In genomic region chr4:6701371-6701770, GRCh38 we compare ENCODE assay signal across 8 cellular contexts. TPM values are rescaled to one million over a fixed set of nuclear protein-coding genes. Genes with fewer than 3 reads are reported as not detected.
DNase-seq lines count a peak whose midpoint lies in the region; ATAC-seq, FAIRE-seq and TF ChIP-seq lines count a peak whose summit lies in the region.

No MANE protein-coding gene starts in this region.

- H3K4me1 Mint-ChIP-seq in CD4-positive, alpha-beta T cell (ENCODE audit: low read depth), result peaks cover 69% of the 10 kb centered on the region
- no peaks in the 10 kb centered on the region for H3K4me1 Mint-ChIP-seq in GM23338
- peaks cover 79% of the 10 kb centered on the region for H3K4me1 Mint-ChIP-seq in activated CD4-positive, alpha-beta memory T cell treated with anti-CD3 and anti-CD28 coated beads, Interleukin-2, amount 10 ng/mL, durations not matched to agents 7 days and 5 days
- H3K4me1 Mint-ChIP-seq in activated T-helper 1 cell treated with anti-CD3 and anti-CD28 coated beads, Interleukin-12 subunit alpha, Interleukin-12 subunit beta, Interleukin-2, Interleukin-4 antibody, amounts not matched to agents 30 ng/mL and 10 ng/mL and 1 ng/mL, durations not matched to agents 14 hours and 24 hours and 36 hours (ENCODE audit: low read depth), result peaks cover 55% of the 10 kb centered on the region

- no peaks in the 10 kb centered on the region for H3K9me3 ChIP-seq in CD4-positive, alpha-beta T cell (ENCODE audit: control insufficient read depth, low read length)

- peaks cover 63% of the 10 kb centered on the region for H3K36me3 Mint-ChIP-seq in CD4-positive, alpha-beta T cell (ENCODE audit: low read depth)
- H3K36me3 Mint-ChIP-seq in GM23338 (ENCODE audit: low read depth), result peaks cover 55% of the 10 kb centered on the region
- H3K36me3 Mint-ChIP-seq in activated CD4-positive, alpha-beta memory T cell treated with anti-CD3 and anti-CD28 coated beads, Interleukin-2, amount 10 ng/mL, durations not matched to agents 7 days and 5 days (ENCODE audit: low read depth), result peaks cover 70% of the 10 kb centered on the region
- H3K36me3 Mint-ChIP-seq in activated T-helper 1 cell treated with anti-CD3 and anti-CD28 coated beads, Interleukin-12 subunit alpha, Interleukin-12 subunit beta, Interleukin-2, Interleukin-4 antibody, amounts not matched to agents 30 ng/mL and 10 ng/mL and 1 ng/mL, durations not matched to agents 14 hours and 24 hours and 36 hours (ENCODE audit: low read depth), result peaks cover 32% of the 10 kb centered on the region

- no peak overlapping the region for H3K4me2 ChIP-seq in GM23338

- H3K4me3 Mint-ChIP-seq in CD4-positive, alpha-beta T cell, result no peak overlapping the region
- H3K4me3 Mint-ChIP-seq in GM23338, result no peak overlapping the region
- no peak overlapping the region for H3K4me3 Mint-ChIP-seq in activated CD4-positive, alpha-beta memory T cell treated with anti-CD3 and anti-CD28 coated beads, Interleukin-2, amount 10 ng/mL, durations not matched to agents 7 days and 5 days
- no peak overlapping the region for H3K4me3 Mint-ChIP-seq in activated T-helper 1 cell treated with anti-CD3 and anti-CD28 coated beads, Interleukin-12 subunit alpha, Interleukin-12 subunit beta, Interleukin-2, Interleukin-4 antibody, amounts not matched to agents 30 ng/mL and 10 ng/mL and 1 ng/mL, durations not matched to agents 14 hours and 24 hours and 36 hours

- FAIRE-seq in H54 (lab: Jason Lieb, UNC), result no peak

- H3K4me1 ChIP-seq in GM23338 (ENCODE audit: insufficient read depth), result no peaks in the 10 kb centered on the region

- H3K27me3 Mint-ChIP-seq in CD4-positive, alpha-beta T cell, result no peaks in the 10 kb centered on the region
- peaks cover 6% of the 10 kb centered on the region for H3K27me3 Mint-ChIP-seq in GM23338 (ENCODE audit: insufficient read depth, low read depth, poor library complexity)
- H3K27me3 Mint-ChIP-seq in activated CD4-positive, alpha-beta memory T cell treated with anti-CD3 and anti-CD28 coated beads, Interleukin-2, amount 10 ng/mL, durations not matched to agents 7 days and 5 days, result no peaks in the 10 kb centered on the region
- no peaks in the 10 kb centered on the region for H3K27me3 Mint-ChIP-seq in activated T-helper 1 cell treated with anti-CD3 and anti-CD28 coated beads, Interleukin-12 subunit alpha, Interleukin-12 subunit beta, Interleukin-2, Interleukin-4 antibody, amounts not matched to agents 30 ng/mL and 10 ng/mL and 1 ng/mL, durations not matched to agents 14 hours and 24 hours and 36 hours (ENCODE audit: insufficient read depth)

- no peaks in the 10 kb centered on the region for H3K9me3 Mint-ChIP-seq in CD4-positive, alpha-beta T cell
- peaks cover 14% of the 10 kb centered on the region for H3K9me3 Mint-ChIP-seq in GM23338
- no peaks in the 10 kb centered on the region for H3K9me3 Mint-ChIP-seq in activated CD4-positive, alpha-beta memory T cell treated with anti-CD3 and anti-CD28 coated beads, Interleukin-2, amount 10 ng/mL, durations not matched to agents 7 days and 5 days
- H3K9me3 Mint-ChIP-seq in activated T-helper 1 cell treated with anti-CD3 and anti-CD28 coated beads, Interleukin-12 subunit alpha, Interleukin-12 subunit beta, Interleukin-2, Interleukin-4 antibody, amounts not matched to agents 30 ng/mL and 10 ng/mL and 1 ng/mL, durations not matched to agents 14 hours and 24 hours and 36 hours, result no peaks in the 10 kb centered on the region

- H3K4me3 ChIP-seq in GM23338 (no peak overlapping the region), kidney epithelial cell (ENCODE audit: low read depth, low read length) (no peak overlapping the region)

- no peak overlapping the region for H3K27ac ChIP-seq in CD4-positive, alpha-beta T cell (ENCODE audit: low read depth, low read length)
- H3K27ac ChIP-seq in GM23338 (ENCODE audit: low read depth), result no peak overlapping the region

- H4K20me1 ChIP-seq in GM23338 (replicated peaks; ENCODE audit: insufficient read depth), result peaks cover 8% of the 10 kb centered on the region; the same call in 1 of the 2 replicates

- no peaks in the 10 kb centered on the region for H3F3A ChIP-seq in GM23338 (replicated peaks; ENCODE audit: low read depth)

- peak; percentile 30 for ATAC-seq in CD4-positive, alpha-beta T cell (ENCODE audit: poor library complexity)
- ATAC-seq in GM23338 (peak; percentile 100), HG03342 (IDR thresholded peaks at IDR 0.05; ENCODE audit: unreplicated experiment) (no peak)

- POLR2A ChIA-PET in CD4-positive, alpha-beta T cell (lab: Charles Lee), result interaction anchor here (0.7 to 9.9 kb wide), 4 partner anchors 11 to 208 kb away, joined by 3 to 245 read pairs (median 16); partner anchors contain the start of gene TBC1D14
- POLR2A ChIA-PET in activated CD4-positive, alpha-beta memory T cell treated with anti-CD3 and anti-CD28 coated beads, Interleukin-2, amount 10 ng/mL, durations not matched to agents 7 days and 5 days (lab: Charles Lee), result interaction anchor here (0.7 to 12.3 kb wide), 5 partner anchors 9 to 61 kb away, joined by 3 to 253 read pairs (median 4); partner anchors contain the start of genes MRFAP1, MRFAP1L1 and S100P

- H3K27me3 ChIP-seq in CD4-positive, alpha-beta T cell (ENCODE audit: control insufficient read depth, insufficient read depth, low read length), result no peaks in the 10 kb centered on the region
- no peaks in the 10 kb centered on the region for H3K27me3 ChIP-seq in GM23338 (ENCODE audit: insufficient read depth)
- H3K27me3 ChIP-seq in kidney epithelial cell (ENCODE audit: control insufficient read depth, insufficient read depth, low read length), result no peaks in the 10 kb centered on the region

- H3K79me2 ChIP-seq in GM23338 (replicated peaks; ENCODE audit: insufficient read depth), result peaks cover 38% of the 10 kb centered on the region

- no peak overlapping the region for H2AFZ ChIP-seq in GM23338

- H3K27ac Mint-ChIP-seq in CD4-positive, alpha-beta T cell, result no peak overlapping the region
- H3K27ac Mint-ChIP-seq in GM23338, result no peak overlapping the region
- no peak overlapping the region for H3K27ac Mint-ChIP-seq in activated CD4-positive, alpha-beta memory T cell treated with anti-CD3 and anti-CD28 coated beads, Interleukin-2, amount 10 ng/mL, durations not matched to agents 7 days and 5 days
- H3K27ac Mint-ChIP-seq in activated T-helper 1 cell treated with anti-CD3 and anti-CD28 coated beads, Interleukin-12 subunit alpha, Interleukin-12 subunit beta, Interleukin-2, Interleukin-4 antibody, amounts not matched to agents 30 ng/mL and 10 ng/mL and 1 ng/mL, durations not matched to agents 14 hours and 24 hours and 36 hours, result no peak overlapping the region

- peak in 6 of 10 experiments; percentile 25 to 50 (median 36) for DNase-seq in CD4-positive, alpha-beta T cell
- peak; percentile 96 for DNase-seq in GM23338 (ENCODE audit: low spot score)
- peak; percentile 57 for DNase-seq in activated CD4-positive, alpha-beta memory T cell treated with anti-CD3 and anti-CD28 coated beads, Interleukin-2, amount 10 ng/mL, durations not matched to agents 7 days and 5 days
- DNase-seq in kidney epithelial cell (ENCODE audit: low read depth), result no peak
- DNase-seq in NCI-H2227 treated with DMSO at 0.1 percent for 48 hours (lab: John Stamatoyannopoulos, UW), result no peak
- DNase-seq in H54 (ENCODE audit: insufficient read length, low spot score), result no peak
- no peak for DNase-seq in activated T-helper 1 cell treated with anti-CD3 and anti-CD28 coated beads, Interleukin-12 subunit alpha, Interleukin-12 subunit beta, Interleukin-2, Interleukin-4 antibody, amounts not matched to agents 30 ng/mL and 10 ng/mL and 1 ng/mL, durations not matched to agents 14 hours and 24 hours and 36 hours (ENCODE audit: low spot score)

- CTCF ChIA-PET in CD4-positive, alpha-beta T cell (lab: Charles Lee), result interaction anchor here (1.1 to 4.1 kb wide), 4 partner anchors 10 to 26 kb away, joined by 3 to 32 read pairs (median 5); a partner anchor contains a TSS
- CTCF ChIA-PET in activated CD4-positive, alpha-beta memory T cell treated with anti-CD3 and anti-CD28 coated beads, Interleukin-2, amount 10 ng/mL, durations not matched to agents 7 days and 5 days (lab: Charles Lee), result interaction anchor here (0.7 to 6.0 kb wide), 10 partner anchors 9 to 306 kb away, joined by 3 to 70 read pairs (median 4); partner anchors contain the start of genes BLOC1S4 and MRFAP1L1

- no peak for TF ChIP-seq POLR2A in H54 (IDR thresholded peaks at IDR 0.05; ENCODE audit: low read depth, low read length)

- intact Hi-C loops in CD4-positive, alpha-beta T cell (cut with DNase I, micrococcal nuclease), result no loop called here
- intact Hi-C loops in activated T-helper 1 cell treated with anti-CD3 and anti-CD28 coated beads, Interleukin-12 subunit alpha, Interleukin-12 subunit beta, Interleukin-2, Interleukin-4 antibody, amounts not matched to agents 30 ng/mL and 10 ng/mL and 1 ng/mL, durations not matched to agents 14 hours and 24 hours and 36 hours (cut with micrococcal nuclease), result loop anchor here (10.0 kb wide), 1 partner anchor 1263 kb away; no protein-coding TSS in a partner anchor

- H3K9me2 ChIP-seq in GM23338 (ENCODE audit: insufficient read depth), result no peaks in the 10 kb centered on the region

- H3K36me3 ChIP-seq in GM23338 (ENCODE audit: insufficient read depth) (peaks cover 7% of the 10 kb centered on the region; the same call in 1 of the 2 replicates), kidney epithelial cell (ENCODE audit: control insufficient read depth, insufficient read depth, low read length) (no peaks in the 10 kb centered on the region)

- peak; percentile 22 for TF ChIP-seq CTCF in CD4-positive, alpha-beta T cell (IDR thresholded peaks at IDR 0.05)
- TF ChIP-seq CTCF in GM23338 (conservative IDR thresholded peaks at IDR 0.05; ENCODE audit: low read depth in 2 of 2) (peak; percentile 87 to 91), kidney epithelial cell (IDR thresholded peaks at IDR 0.05; ENCODE audit: insufficient read depth, low read length, poor library complexity, severe bottlenecking) (peak; percentile 28)

RNA-seq across cellular contexts. Expression of gene S100P, which starts 7.7 kb away (rescaled TPM):
- total RNA-seq in CD4-positive, alpha-beta T cell, result 1 to 10 TPM in 1 of 2 experiments, under 1 TPM in 1; 0.58 to 2.8 TPM
- total RNA-seq in GM23338 (2014; rRNA removed; shearing (Covaris generic)), result 0.43 TPM in 1 of 2 replicates, not detected in the other
- 0.32 TPM in 1 of 2 replicates, not detected in the other for polyA plus RNA-seq in GM23338 (2016; fragmentation: Nextera tagmentation; extraction: Ambion mirVana)
- 100 to 1,000 TPM; 165 to 176 TPM for total RNA-seq in activated CD4-positive, alpha-beta memory T cell treated with anti-CD3 and anti-CD28 coated beads, Interleukin-2, amount 10 ng/mL, durations not matched to agents 7 days and 5 days
- total RNA-seq in kidney epithelial cell, result 6.8 and 8.8 TPM in 2 replicates
- total RNA-seq in activated T-helper 1 cell treated with anti-CD3 and anti-CD28 coated beads, Interleukin-12 subunit alpha, Interleukin-12 subunit beta, Interleukin-2, Interleukin-4 antibody, amounts not matched to agents 30 ng/mL and 10 ng/mL and 1 ng/mL, durations not matched to agents 14 hours and 24 hours and 36 hours, result 1.7 and 1.9 TPM in 2 replicates

RNA-seq across cellular contexts. Expression of gene MRFAP1L1, which starts 8.3 kb away (rescaled TPM):
- total RNA-seq in CD4-positive, alpha-beta T cell, result 10 to 100 TPM; 26.6 to 27.0 TPM
- 58.2 and 61.6 TPM in 2 replicates for total RNA-seq in GM23338 (2014; rRNA removed; shearing (Covaris generic))
- polyA plus RNA-seq in GM23338 (2016; fragmentation: Nextera tagmentation; extraction: Ambion mirVana), result 63.4 and 73.8 TPM in 2 replicates
- total RNA-seq in activated CD4-positive, alpha-beta memory T cell treated with anti-CD3 and anti-CD28 coated beads, Interleukin-2, amount 10 ng/mL, durations not matched to agents 7 days and 5 days, result 10 to 100 TPM; 81.9 to 83.1 TPM
- 36.9 and 53.6 TPM in 2 replicates for total RNA-seq in kidney epithelial cell
- 51.7 and 53.9 TPM in 2 replicates for total RNA-seq in activated T-helper 1 cell treated with anti-CD3 and anti-CD28 coated beads, Interleukin-12 subunit alpha, Interleukin-12 subunit beta, Interleukin-2, Interleukin-4 antibody, amounts not matched to agents 30 ng/mL and 10 ng/mL and 1 ng/mL, durations not matched to agents 14 hours and 24 hours and 36 hours

RNA-seq across cellular contexts. Expression of gene BLOC1S4, which starts 14.6 kb away (rescaled TPM):
- 10 to 100 TPM; 24.6 to 27.6 TPM for total RNA-seq in CD4-positive, alpha-beta T cell
- 33.7 and 35.2 TPM in 2 replicates for total RNA-seq in GM23338 (2014; rRNA removed; shearing (Covaris generic))
- 23.9 and 26.5 TPM in 2 replicates for polyA plus RNA-seq in GM23338 (2016; fragmentation: Nextera tagmentation; extraction: Ambion mirVana)
- 10 to 100 TPM; 22.9 to 23.2 TPM for total RNA-seq in activated CD4-positive, alpha-beta memory T cell treated with anti-CD3 and anti-CD28 coated beads, Interleukin-2, amount 10 ng/mL, durations not matched to agents 7 days and 5 days
- total RNA-seq in kidney epithelial cell, result 21.4 and 23.3 TPM in 2 replicates
- 21.5 and 23.6 TPM in 2 replicates for total RNA-seq in activated T-helper 1 cell treated with anti-CD3 and anti-CD28 coated beads, Interleukin-12 subunit alpha, Interleukin-12 subunit beta, Interleukin-2, Interleukin-4 antibody, amounts not matched to agents 30 ng/mL and 10 ng/mL and 1 ng/mL, durations not matched to agents 14 hours and 24 hours and 36 hours

Comparison
In these comparisons a context has a peak if more than half of its experiments do, and no peak if none do; other contexts are left out.
1. DNase-seq: peak in CD4-positive, alpha-beta T cell (6 of 10), GM23338 (single experiment) and activated CD4-positive, alpha-beta memory T cell treated with anti-CD3 and anti-CD28 coated beads, Interleukin-2, amount 10 ng/mL, durations not matched to agents 7 days and 5 days (single experiment); none in kidney epithelial cell (single experiment), NCI-H2227 treated with DMSO at 0.1 percent for 48 hours (single experiment), H54 (single experiment) and activated T-helper 1 cell treated with anti-CD3 and anti-CD28 coated beads, Interleukin-12 subunit alpha, Interleukin-12 subunit beta, Interleukin-2, Interleukin-4 antibody, amounts not matched to agents 30 ng/mL and 10 ng/mL and 1 ng/mL, durations not matched to agents 14 hours and 24 hours and 36 hours (single experiment).
2. CTCF ChIP-seq: peak in every context shown above with its lines; median percentile 89 in GM23338; 28 in kidney epithelial cell; 22 in CD4-positive, alpha-beta T cell.
3. RNA of gene S100P, which starts 7.7 kb away (total RNA-seq): 165 to 176 TPM in activated CD4-positive, alpha-beta memory T cell treated with anti-CD3 and anti-CD28 coated beads, Interleukin-2, amount 10 ng/mL, durations not matched to agents 7 days and 5 days; 6.8 to 8.8 TPM in kidney epithelial cell, 0.58 to 2.8 TPM in CD4-positive, alpha-beta T cell, 1.7 to 1.9 TPM in activated T-helper 1 cell treated with anti-CD3 and anti-CD28 coated beads, Interleukin-12 subunit alpha, Interleukin-12 subunit beta, Interleukin-2, Interleukin-4 antibody, amounts not matched to agents 30 ng/mL and 10 ng/mL and 1 ng/mL, durations not matched to agents 14 hours and 24 hours and 36 hours and 0.43 TPM in GM23338; every median in the first group is over 10 times any median in the second.